23 cellular contexts compared by ENCODE assay signal in genomic region chrX:154025230-154025629, GRCh38. TPM values are rescaled to one million over a fixed set of nuclear protein-coding genes. Genes with fewer than 3 reads are reported as not detected.
DNase-seq lines count a peak whose midpoint lies in the region; ATAC-seq and TF ChIP-seq lines count a peak whose summit lies in the region.
"Had no signal": no experiment of that assay in that cellular context is flagged by ENCODE, and none has a peak within 500 bp of the region (broad histone marks: within the 10 kb centered on the region; RNA-seq: fewer than 3 reads in every experiment).

No MANE protein-coding gene starts in this region.

- intact Hi-C loops in left ventricle myocardium inferior (cut with micrococcal nuclease), result no loop called here
- intact Hi-C loops in Right ventricle myocardium inferior (cut with DNase I), result no loop called here
- intact Hi-C loops in vagina (cut with DNase I), result no loop called here

- no peak overlapping the region for H3K4me2 ChIP-seq in neuronal stem cell (ENCODE audit: insufficient read depth, low read length, poor library complexity, severe bottlenecking)
- H3K4me2 ChIP-seq: A549 had no signal

- H3K18ac ChIP-seq in neuronal stem cell (ENCODE audit: low read length), result no peak overlapping the region

- no peak overlapping the region for H2BK5ac ChIP-seq in neuronal stem cell (ENCODE audit: low read length)

- H2AK5ac ChIP-seq in neuronal stem cell (ENCODE audit: low read depth, low read length), result no peak overlapping the region

- no peak overlapping the region for H4K8ac ChIP-seq in neuronal stem cell (ENCODE audit: low read depth, low read length)

- DNase-seq in left ventricle myocardium inferior (no peak), Right ventricle myocardium inferior (ENCODE audit: missing footprints) (no peak), neuronal stem cell (ENCODE audit: low spot score) (no peak), vagina (ENCODE audit: extremely low spot score in 2 of 2) (no peak), NCI-H1436 treated with DMSO at 0.1 percent for 48 hours (lab: John Stamatoyannopoulos, UW) (no peak)
- DNase-seq: activated CD4-positive, CD25-positive, alpha-beta regulatory T cell treated with anti-CD3 and anti-CD28 coated beads, Interleukin-2, amount 50 U/mL, for 72 hours; activated effector memory CD4-positive, alpha-beta T cell treated with anti-CD3 and anti-CD28 coated beads, Interleukin-2, amount 50 U/mL, for 16 hours; activated T-cell treated with anti-CD3 and anti-CD28 coated beads for 4 hours; body of pancreas; CD4-positive, alpha-beta memory T cell; heart left ventricle; kidney glomerular epithelial cell; NCI-H1092 treated with DMSO at 0.1 percent for 48 hours; NCI-H187 treated with DMSO at 0.1 percent for 48 hours; NCI-H526; stimulated activated naive CD8-positive, alpha-beta T cell treated with anti-CD3 and anti-CD28 coated beads, Interleukin-15, amount 100 ng/mL, for 72 hours; tibial artery had no signal

- H3K4me3 ChIP-seq in left ventricle myocardium inferior, result no peak overlapping the region
- no peak overlapping the region for H3K4me3 ChIP-seq in esophagus (ENCODE audit: low read depth in 1 of 2, low read length in 2 of 2)
- H3K4me3 ChIP-seq in neuronal stem cell (ENCODE audit: low read length in 2 of 2), result no peak overlapping the region
- H3K4me3 ChIP-seq in vagina, result no peak overlapping the region
- H3K4me3 ChIP-seq: A549, body of pancreas, heart left ventricle, SJSA1, tibial artery had no signal

- no peak overlapping the region for H3K4ac ChIP-seq in neuronal stem cell (ENCODE audit: low read length)

- H2BK12ac ChIP-seq in neuronal stem cell (ENCODE audit: low read length), result no peak overlapping the region

- peak overlapping the region; percentile 44 for H3K9ac ChIP-seq in neuronal stem cell (ENCODE audit: low read depth, low read length, poor library complexity)

- WGBS in esophagus, 2 donors, result 35 to 77% methylated on average over 8 of the region's 8 CpGs
- no CpG with 5 or more reads among the region's 8 CpGs for WGBS in neuronal stem cell (ENCODE audit: extremely low coverage in 2 of 2, insufficient read length in 2 of 2, insufficient replicate concordance in 1 of 2), 2 donors

- H3K27me3 ChIP-seq in left ventricle myocardium inferior (ENCODE audit: low read depth) (no peaks in the 10 kb centered on the region), esophagus (ENCODE audit: control insufficient read depth in 1 of 2, insufficient read depth in 2 of 2, low read length in 2 of 2) (no peaks in the 10 kb centered on the region), neuronal stem cell (ENCODE audit: control insufficient read depth in 3 of 3, insufficient read depth in 3 of 3, low read depth in 1 of 3, low read length in 3 of 3) (peaks cover 0 to 69% (median 0%) of the 10 kb centered on the region in 3 experiments), vagina (no peaks in the 10 kb centered on the region)
- H3K27me3 ChIP-seq: body of pancreas, neutrophil, SJSA1, tibial artery had no signal

- H3K27ac ChIP-seq in left ventricle myocardium inferior (replicated peaks) (peak overlapping the region; percentile 23), esophagus (ENCODE audit: low read depth in 2 of 2, low read length in 1 of 2) (peak overlapping the region; percentile 70 to 79), neuronal stem cell (replicated peaks; ENCODE audit: low read length) (no peak overlapping the region), vagina (peak overlapping the region; percentile 8)
- H3K27ac ChIP-seq: A549, body of pancreas, SJSA1, tibial artery had no signal

- no peak for TF ChIP-seq POLR2A in vagina (IDR thresholded peaks at IDR 0.05)

- no peak overlapping the region for H3K14ac ChIP-seq in neuronal stem cell (ENCODE audit: low read length)

- peaks cover 29% of the 10 kb centered on the region for H3K4me1 ChIP-seq in left ventricle myocardium inferior
- peaks cover 0 to 10% of the 10 kb centered on the region in 2 donors for H3K4me1 ChIP-seq in esophagus (ENCODE audit: control insufficient read depth in 2 of 2, insufficient read depth in 2 of 2, low read length in 1 of 2)
- H3K4me1 ChIP-seq in neuronal stem cell (ENCODE audit: control insufficient read depth in 2 of 2, insufficient read depth in 1 of 2, low read depth in 1 of 2, low read length in 2 of 2), result peaks cover 7 to 14% of the 10 kb centered on the region in 2 donors
- peaks cover 12% of the 10 kb centered on the region for H3K4me1 ChIP-seq in vagina

- TF ChIP-seq CTCF in left ventricle myocardium inferior (IDR thresholded peaks at IDR 0.05; ENCODE audit: borderline replicate concordance) (no peak), vagina (IDR thresholded peaks at IDR 0.05) (no peak)

- H3K36me3 ChIP-seq in left ventricle myocardium inferior, result peaks cover 5% of the 10 kb centered on the region
- H3K36me3 ChIP-seq in esophagus (ENCODE audit: control insufficient read depth in 2 of 2, insufficient read depth in 2 of 2, low read length in 1 of 2), result peaks cover 0 to 6% of the 10 kb centered on the region in 2 donors
- peaks cover 6 to 44% of the 10 kb centered on the region in 2 donors for H3K36me3 ChIP-seq in neuronal stem cell (replicated peaks in 1 of 2; ENCODE audit: control insufficient read depth in 2 of 2, insufficient read depth in 2 of 2, low read length in 2 of 2)
- H3K36me3 ChIP-seq in vagina, result peaks cover 0 to 9% of the 10 kb centered on the region in 2 donors

- no peak overlapping the region for H3K23ac ChIP-seq in neuronal stem cell (ENCODE audit: low read depth, low read length, poor library complexity)

- H2AFZ ChIP-seq in neuronal stem cell (ENCODE audit: low read length), result no peak overlapping the region

- no peak overlapping the region for H4K91ac ChIP-seq in neuronal stem cell (ENCODE audit: low read depth, low read length, poor library complexity)

- no peak overlapping the region for H2BK120ac ChIP-seq in neuronal stem cell (ENCODE audit: low read depth, low read length)

- H3K9me3 ChIP-seq in left ventricle myocardium inferior (replicated peaks), result no peaks in the 10 kb centered on the region
- no peaks in the 10 kb centered on the region for H3K9me3 ChIP-seq in esophagus (ENCODE audit: control insufficient read depth in 2 of 2, insufficient read depth in 1 of 2, low read depth in 1 of 2, low read length in 1 of 2)
- H3K9me3 ChIP-seq in neuronal stem cell (replicated peaks in 1 of 2; ENCODE audit: control insufficient read depth in 2 of 2, insufficient read depth in 1 of 2, low read depth in 1 of 2, low read length in 2 of 2), result no peaks in the 10 kb centered on the region
- H3K9me3 ChIP-seq in vagina, result no peaks in the 10 kb centered on the region
- H3K9me3 ChIP-seq: A549, body of pancreas, heart left ventricle, neutrophil, SJSA1, tibial artery had no signal

- peaks cover 3% of the 10 kb centered on the region for H3K79me1 ChIP-seq in neuronal stem cell (ENCODE audit: low read depth, low read length)

- ATAC-seq in Right ventricle myocardium inferior, result no peak
- ATAC-seq in HG02870 (IDR thresholded peaks at IDR 0.05; ENCODE audit: unreplicated experiment), result no peak
- ATAC-seq in HG03280 (IDR thresholded peaks at IDR 0.05; ENCODE audit: unreplicated experiment), result no peak
- ATAC-seq: A549; body of pancreas; stimulated activated naive CD8-positive, alpha-beta T cell treated with anti-CD3 and anti-CD28 coated beads, Interleukin-15, amount 100 ng/mL, for 72 hours had no signal

- no peak overlapping the region for H2BK15ac ChIP-seq in neuronal stem cell (ENCODE audit: low read length)

RNA-seq across cellular contexts. Expression of gene IRAK1, which starts 5.5 kb away (rescaled TPM):
- 40.6 TPM for total RNA-seq in left ventricle myocardium inferior
- 38.6 TPM for total RNA-seq in Right ventricle myocardium inferior
- 10 to 100 TPM; 58.8 to 61.8 TPM for polyA plus RNA-seq in esophagus
- polyA plus RNA-seq in neuronal stem cell (2013, experiment 1 of 2), result 33.3 TPM
- polyA plus RNA-seq in neuronal stem cell (2013, experiment 2 of 2), result 32.7 TPM
- total RNA-seq in vagina, result 46.7 TPM

RNA-seq across cellular contexts. Expression of gene TMEM187, which starts 52.7 kb away (rescaled TPM):
- total RNA-seq in left ventricle myocardium inferior (6.4 TPM), Right ventricle myocardium inferior (6.9 TPM), vagina (8.6 TPM)
- 1 to 10 TPM; 2.5 to 3.3 TPM for polyA plus RNA-seq in esophagus
- polyA plus RNA-seq in neuronal stem cell (2013, experiment 1 of 2), result 6.2 TPM
- polyA plus RNA-seq in neuronal stem cell (2013, experiment 2 of 2), result 6.1 TPM

RNA-seq across cellular contexts. Expression of gene HCFC1, which starts 53.6 kb away (rescaled TPM):
- total RNA-seq in left ventricle myocardium inferior (28.4 TPM), Right ventricle myocardium inferior (25.4 TPM), vagina (38.8 TPM)
- polyA plus RNA-seq in esophagus, result 10 to 100 TPM; 13.0 to 15.9 TPM
- 37.0 TPM for polyA plus RNA-seq in neuronal stem cell (2013, experiment 1 of 2)
- polyA plus RNA-seq in neuronal stem cell (2013, experiment 2 of 2), result 39.4 TPM
